In the genomic region with DNA sequence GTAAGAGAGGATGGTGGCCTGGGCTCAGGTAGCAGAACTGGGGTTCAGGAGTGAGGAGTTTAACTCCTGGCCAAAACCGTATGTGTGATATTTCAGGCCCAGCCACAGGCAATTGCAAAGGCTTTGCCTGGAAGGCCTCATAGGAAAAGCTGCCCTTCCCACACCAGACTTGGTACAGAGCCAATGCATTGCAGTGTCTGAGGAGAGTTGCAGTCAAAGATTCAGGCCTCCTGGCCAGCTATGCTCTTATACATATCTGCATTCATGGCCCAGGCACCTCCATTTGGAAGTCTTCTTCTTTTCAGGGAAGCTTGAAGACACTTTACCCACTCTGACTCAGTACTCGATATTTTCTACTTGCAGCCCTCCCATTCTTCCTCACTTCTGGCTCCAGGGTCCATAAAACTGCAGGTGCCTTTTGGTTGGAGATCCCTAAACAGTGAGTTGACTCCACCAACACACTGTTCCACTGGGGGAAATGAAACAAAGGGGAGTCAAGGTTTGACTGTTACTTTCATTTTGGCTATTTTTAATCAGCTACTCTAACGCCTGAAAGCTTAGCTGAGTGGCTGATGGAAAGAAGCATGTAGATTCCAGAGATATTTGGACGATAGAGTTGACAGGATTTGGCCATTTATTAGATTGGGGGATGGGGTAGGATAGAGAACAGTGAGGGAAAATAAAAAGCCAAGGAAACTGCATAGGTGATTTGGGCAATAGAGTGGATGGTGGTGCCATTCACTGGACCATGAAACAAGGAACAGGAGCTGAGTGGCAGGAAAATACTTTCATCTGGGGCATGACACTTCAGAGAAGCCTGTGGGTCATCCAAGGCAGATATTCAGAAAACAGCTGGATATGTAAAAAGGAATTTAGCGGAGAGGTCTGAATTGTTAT, we compare ENCODE assay signal across 10 cellular contexts. TPM values are rescaled to one million over a fixed set of nuclear protein-coding genes. Genes with fewer than 3 reads are reported as not detected.
DNase-seq lines count a peak whose midpoint lies in the region; ATAC-seq, FAIRE-seq and TF ChIP-seq lines count a peak whose summit lies in the region.
"Had no signal": no experiment of that assay in that cellular context is flagged by ENCODE, and none has a peak within 500 bp of the region (broad histone marks: within the 10 kb centered on the region; RNA-seq: fewer than 3 reads in every experiment).

No MANE protein-coding gene starts in this region.

- H3K4me2 ChIP-seq in astrocyte (ENCODE audit: low read length) = no peak overlapping the region

- FAIRE-seq in astrocyte (lab: Jason Lieb, UNC) = no peak

- H2AFZ ChIP-seq in astrocyte (ENCODE audit: low read depth, low read length) = no peak overlapping the region

- intact Hi-C loops in Right ventricle myocardium inferior (cut with DNase I) (no loop called here), uterus (cut with DNase I; ENCODE audit: low total_unique reads) (no loop called here)

- TF ChIP-seq CTCF in right atrium auricular region (IDR thresholded peaks at IDR 0.05) (no peak), astrocyte (IDR thresholded peaks at IDR 0.05; ENCODE audit: insufficient read depth, low read depth, low read length) (no peak), uterus (IDR thresholded peaks at IDR 0.05) (no peak)

- H3K36me3 Mint-ChIP-seq in astrocyte (ENCODE audit: low read depth, unreplicated experiment) = no peaks in the 10 kb centered on the region

- H3K27me3 ChIP-seq in right atrium auricular region (no peaks in the 10 kb centered on the region), astrocyte (ENCODE audit: insufficient read depth, low read length) (no peaks in the 10 kb centered on the region), uterus (no peaks in the 10 kb centered on the region)

- H3K27ac ChIP-seq in right atrium auricular region (no peak overlapping the region), astrocyte (ENCODE audit: low read depth, low read length) (no peak overlapping the region), uterus (no peak overlapping the region)
- H3K27ac ChIP-seq: HL-60 had no signal

- DNase-seq in Right ventricle myocardium inferior (ENCODE audit: missing footprints) (no peak), right atrium auricular region (ENCODE audit: low spot score) (no peak), astrocyte (ENCODE audit: low read depth) (peak; percentile 27), uterus (peak; percentile 19 to 46), NCI-H1930 (lab: John Stamatoyannopoulos, UW) (no peak), dedifferentiated amniotic fluid mesenchymal stem cell (ENCODE audit: extremely low spot score) (no peak)
- no peak for DNase-seq in activated CD4-positive, alpha-beta T cell treated with anti-CD3 and anti-CD28 coated beads, Interleukin-2, amount 50 U/mL, for 1 hour
- DNase-seq: stimulated activated CD4-positive, alpha-beta T cell treated with anti-CD3 and anti-CD28 coated beads, Interleukin-4, amount 100 ng/mL, for 24 hours had no signal

- no peaks in the 10 kb centered on the region for H3K36me3 ChIP-seq in right atrium auricular region
- H3K36me3 ChIP-seq in astrocyte (ENCODE audit: insufficient read depth, low read length) = no peaks in the 10 kb centered on the region
- H3K36me3 ChIP-seq in uterus = no peaks in the 10 kb centered on the region

- peak; percentile 34 for ATAC-seq in Right ventricle myocardium inferior
- peak; percentile 99 for ATAC-seq in HG02938 (IDR thresholded peaks at IDR 0.05; ENCODE audit: unreplicated experiment)

- H3K4me3 ChIP-seq in right atrium auricular region (no peak overlapping the region), astrocyte (ENCODE audit: insufficient read depth, low read depth, low read length) (no peak overlapping the region), uterus (no peak overlapping the region)

- H3K27me3 Mint-ChIP-seq in astrocyte (ENCODE audit: low read depth, unreplicated experiment) = peaks cover 2% of the 10 kb centered on the region

- H3K9ac ChIP-seq in astrocyte (ENCODE audit: low read length) = no peak overlapping the region

- H3K27ac Mint-ChIP-seq in astrocyte (ENCODE audit: unreplicated experiment) = no peak overlapping the region

- H3K4me3 Mint-ChIP-seq in astrocyte (ENCODE audit: unreplicated experiment) = no peak overlapping the region

- TF ChIP-seq POLR2A in uterus (IDR thresholded peaks at IDR 0.05) = no peak

- H3K4me1 ChIP-seq in right atrium auricular region = peaks cover 0 to 4% of the 10 kb centered on the region in 2 donors
- H3K4me1 ChIP-seq in astrocyte (ENCODE audit: insufficient read depth, low read length) = no peaks in the 10 kb centered on the region
- H3K4me1 ChIP-seq in uterus = no peaks in the 10 kb centered on the region

- H3K9me3 ChIP-seq in right atrium auricular region (no peaks in the 10 kb centered on the region), astrocyte (ENCODE audit: insufficient read depth, low read depth, low read length) (no peaks in the 10 kb centered on the region), uterus (no peaks in the 10 kb centered on the region)

- H4K20me1 ChIP-seq in astrocyte (ENCODE audit: insufficient read depth, low read length) = no peaks in the 10 kb centered on the region

- no peaks in the 10 kb centered on the region for H3K79me2 ChIP-seq in astrocyte (ENCODE audit: insufficient read depth, low read length)

- H3K4me1 Mint-ChIP-seq in astrocyte (ENCODE audit: low read depth, unreplicated experiment) = no peaks in the 10 kb centered on the region

- H3K9me3 Mint-ChIP-seq in astrocyte (ENCODE audit: unreplicated experiment) = no peaks in the 10 kb centered on the region

RNA-seq across cellular contexts. Expression of a gene that starts 30.6 kb away (rescaled TPM):
- total RNA-seq in Right ventricle myocardium inferior = 29.6 TPM
- total RNA-seq in right atrium auricular region = 10 to 100 TPM; 21.3 to 24.4 TPM
- not detected in 2 replicates for total RNA-seq in astrocyte
- 100 to 1,000 TPM in 1 of 4 donors, 10 to 100 TPM in 2, 1 to 10 TPM in 1; 6.9 to 152 (median 60.0) TPM for total RNA-seq in uterus

Comparison
In these comparisons a context has a peak if more than half of its experiments do, and no peak if none do; other contexts are left out.
1. DNase-seq: peak in astrocyte (single experiment) and uterus (2 of 2); none in Right ventricle myocardium inferior (single experiment), right atrium auricular region (single experiment), activated CD4-positive, alpha-beta T cell treated with anti-CD3 and anti-CD28 coated beads, Interleukin-2, amount 50 U/mL, for 1 hour (single experiment), NCI-H1930 (0 of 2) and dedifferentiated amniotic fluid mesenchymal stem cell (single experiment).